In genomic region chr6:103215835-103216234, GRCh38 we compare ENCODE assay signal across 24 cellular contexts.
"Had no signal": no experiment of that assay in that cellular context is flagged by ENCODE, and none has a peak within 500 bp of the region (broad histone marks: within the 10 kb centered on the region; RNA-seq: fewer than 3 reads in every experiment).

No MANE protein-coding gene starts in this region.

- DNase-seq: activated CD4-positive, alpha-beta memory T cell treated with anti-CD3 and anti-CD28 coated beads for 36 hours; activated CD4-positive, alpha-beta T cell treated with anti-CD3 and anti-CD28 coated beads, Interleukin-2, amount 10 ng/mL, durations not matched to agents 24 days and 14 days; activated CD4-positive, CD25-positive, alpha-beta regulatory T cell treated with anti-CD3 and anti-CD28 coated beads, Interleukin-2, amount 50 U/mL, for 72 hours; activated CD8-positive, alpha-beta memory T cell treated with anti-CD3 and anti-CD28 coated beads, Interleukin-2, amount 50 U/mL, for 4 hours; activated gamma-delta T cell; activated naive CD4-positive, alpha-beta T cell treated with anti-CD3 and anti-CD28 coated beads, Interleukin-2, amount 50 U/mL, for 16 hours; activated T-cell treated with anti-CD3 and anti-CD28 coated beads, Interleukin-2, amount 50 U/mL, for 1 hour; amniotic stem cell; caudate nucleus; cortex of kidney; effector memory CD8-positive, alpha-beta T cell; islet precursor cell; left ventricle myocardium inferior; mucosa of descending colon; right cardiac atrium; spleen; stimulated activated naive CD4-positive, alpha-beta T cell; tibial artery; upper lobe of right lung had no signal

- H3K9me3 ChIP-seq: gastroesophageal sphincter, left ventricle myocardium inferior, mucosa of descending colon, spleen, suprapubic skin, tibial artery, upper lobe of right lung had no signal

- H3K4me1 ChIP-seq: gastroesophageal sphincter, left ventricle myocardium inferior, spleen, suprapubic skin, tibial artery, upper lobe of right lung had no signal

- ATAC-seq: effector memory CD8-positive, alpha-beta T cell; gastroesophageal sphincter; mucosa of descending colon; natural killer cell treated with Interleukin-12 subunit alpha and Interleukin-12 subunit beta and Interleukin-15 and Interleukin-18, amount 100 ng/mL, for 72 hours; right cardiac atrium; upper lobe of right lung had no signal

- H3K4me2 ChIP-seq: hepatocyte had no signal

- H3K36me3 ChIP-seq: gastroesophageal sphincter, left ventricle myocardium inferior, spleen, suprapubic skin, tibial artery, upper lobe of right lung had no signal

- H3K27me3 ChIP-seq: gastroesophageal sphincter, hepatocyte, spleen, suprapubic skin, tibial artery, upper lobe of right lung had no signal

- H3K79me2 ChIP-seq: hepatocyte had no signal

- H2AFZ ChIP-seq: hepatocyte had no signal

- H3K27ac ChIP-seq: gastroesophageal sphincter, hepatocyte, left ventricle myocardium inferior, spleen, suprapubic skin, tibial artery, upper lobe of right lung had no signal

- H3K4me3 ChIP-seq: gastroesophageal sphincter, hepatocyte, left ventricle myocardium inferior, lung, mucosa of descending colon, spleen, suprapubic skin, tibial artery, upper lobe of right lung had no signal
